In the genomic region with DNA sequence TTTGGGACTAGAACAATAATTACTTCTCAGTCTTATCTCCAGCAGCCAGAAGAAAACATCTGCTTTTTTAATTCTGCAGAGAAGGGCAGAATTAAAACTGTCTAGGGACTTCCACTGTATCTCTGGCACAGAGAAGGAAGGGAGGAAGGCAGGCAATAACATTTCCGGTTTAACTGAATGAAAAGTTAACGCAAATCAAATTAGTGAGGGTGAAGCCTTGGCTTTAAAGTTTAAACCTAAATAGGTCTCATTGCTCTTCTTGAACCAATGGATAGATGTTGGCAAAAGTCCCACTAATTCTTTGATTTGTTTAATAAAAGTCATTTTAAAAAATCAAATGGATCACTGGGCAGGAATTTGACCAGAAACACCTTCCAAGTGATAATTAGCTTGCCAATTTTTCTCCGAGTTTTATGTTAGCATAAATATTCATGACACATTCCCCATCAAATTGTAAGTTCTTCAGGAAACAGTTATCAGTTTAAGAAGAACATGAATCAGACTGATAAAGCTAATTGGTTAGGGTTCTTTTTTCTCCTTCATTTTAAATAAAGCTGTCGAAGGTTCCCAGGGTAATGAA, we compare ENCODE assay signal across 16 cellular contexts.
"Had no signal": no experiment of that assay in that cellular context is flagged by ENCODE, and none has a peak within 500 bp of the region (broad histone marks: within the 10 kb centered on the region; RNA-seq: fewer than 3 reads in every experiment).

No MANE protein-coding gene starts in this region.

- H3K27me3 ChIP-seq: colonic mucosa, esophagus squamous epithelium, foreskin keratinocyte, heart right ventricle, ovary had no signal

- H3K27ac ChIP-seq: colonic mucosa, esophagus squamous epithelium, foreskin keratinocyte, heart right ventricle, ovary had no signal

- H3K36me3 ChIP-seq: colonic mucosa, esophagus squamous epithelium, heart right ventricle, ovary had no signal

- ATAC-seq: foreskin keratinocyte, heart right ventricle, left lobe of liver, mucosa of descending colon, natural killer cell, right cardiac atrium had no signal

- H3K27ac Mint-ChIP-seq: natural killer cell had no signal

- H3K36me3 Mint-ChIP-seq: natural killer cell had no signal

- H3K4me3 Mint-ChIP-seq: natural killer cell had no signal

- H3K4me1 ChIP-seq: colonic mucosa, esophagus squamous epithelium, foreskin keratinocyte had no signal

- H3K4me3 ChIP-seq: colonic mucosa, esophagus squamous epithelium, heart right ventricle, mucosa of descending colon, ovary had no signal

- H3K4me1 Mint-ChIP-seq: natural killer cell had no signal

- DNase-seq: colonic mucosa; dermis blood vessel endothelial cell; esophagus squamous epithelium; foreskin keratinocyte; heart right ventricle; hypothalamus; mammary epithelial cell; mucosa of descending colon; natural killer cell; ovary; small intestine; stimulated activated CD4-positive, alpha-beta T cell treated with anti-CD3 and anti-CD28 coated beads, Interleukin-12 subunit alpha, Interleukin-12 subunit beta, amount 100 ng/mL, for 4 hours; stimulated activated naive CD4-positive, alpha-beta T cell treated with Interleukin-2 at 50 U/mL for 16 hours; trophoblast cell had no signal

- H3K9me3 ChIP-seq: colonic mucosa, esophagus squamous epithelium, mucosa of descending colon, ovary had no signal
